8 cellular contexts compared by ENCODE assay signal in genomic region chr17:64024781-64025731, GRCh38. TPM values are rescaled to one million over a fixed set of nuclear protein-coding genes. Genes with fewer than 3 reads are reported as not detected.
A peak's percentile ranks its signal among the peaks of the same experiment; 100 is the strongest.
DNase-seq lines count a peak whose midpoint lies in the region; ATAC-seq and TF ChIP-seq lines count a peak whose summit lies in the region.

No MANE protein-coding gene starts in this region.

- no peaks in the 10 kb centered on the region for H3K36me3 Mint-ChIP-seq in IgD-negative memory B cell
- no peaks in the 10 kb centered on the region for H3K36me3 Mint-ChIP-seq in activated CD8-positive, alpha-beta T cell treated with anti-CD3 and anti-CD28 coated beads for 36 hours (ENCODE audit: low read depth)
- no peaks in the 10 kb centered on the region for H3K36me3 Mint-ChIP-seq in GM23338 (ENCODE audit: low read depth)

- H2AFZ ChIP-seq in GM23338: no peak overlapping the region

- H3K9me3 Mint-ChIP-seq in IgD-negative memory B cell: no peaks in the 10 kb centered on the region
- no peaks in the 10 kb centered on the region for H3K9me3 Mint-ChIP-seq in activated CD8-positive, alpha-beta T cell treated with anti-CD3 and anti-CD28 coated beads for 36 hours
- H3K9me3 Mint-ChIP-seq in GM23338: no peaks in the 10 kb centered on the region; the same call in 2 of the 3 replicates

- H3K4me1 ChIP-seq in esophagus squamous epithelium (peaks cover 0 to 26% (median 4%) of the 10 kb centered on the region in 3 donors), GM23338 (ENCODE audit: insufficient read depth) (no peaks in the 10 kb centered on the region)

- H3K27me3 ChIP-seq in esophagus squamous epithelium (no peaks in the 10 kb centered on the region), GM23338 (ENCODE audit: insufficient read depth) (0 out of 2 replicates have a peak, but pooled peaks cover 4% of the 10 kb centered on the region)

- TF ChIP-seq POLR2A in esophagus squamous epithelium (IDR thresholded peaks at IDR 0.05): no peak

- no peak for TF ChIP-seq CTCF in activated CD8-positive, alpha-beta T cell treated with anti-CD3 and anti-CD28 coated beads for 36 hours (IDR thresholded peaks at IDR 0.05)
- TF ChIP-seq CTCF in esophagus squamous epithelium (IDR thresholded peaks at IDR 0.05) (no peak), GM23338 (conservative IDR thresholded peaks at IDR 0.05; ENCODE audit: low read depth in 2 of 2) (no peak)

- H3K4me3 ChIP-seq in esophagus squamous epithelium: peak overlapping the region in 1 of 4 donors; percentile 50
- no peak overlapping the region for H3K4me3 ChIP-seq in GM23338

- H3K27ac ChIP-seq in esophagus squamous epithelium (peak overlapping the region in 3 of 4 donors; percentile 10 to 52 (median 48)), GM23338 (ENCODE audit: low read depth) (no peak overlapping the region)

- H3K27ac Mint-ChIP-seq in IgD-negative memory B cell (peak overlapping the region; percentile 84 to 99 (median 90)), GM23338 (no peak overlapping the region)
- peak overlapping the region; percentile 85 for H3K27ac Mint-ChIP-seq in activated CD8-positive, alpha-beta T cell treated with anti-CD3 and anti-CD28 coated beads for 36 hours

- POLR2A ChIA-PET in activated CD8-positive, alpha-beta T cell treated with anti-CD3 and anti-CD28 coated beads for 36 hours (lab: Charles Lee): interaction anchor here (0.6 to 4.9 kb wide), 16 partner anchors 7 to 383 kb away, joined by 3 to 47 read pairs (median 4); partner anchors contain the start of genes ERN1 and PRR29

- peak; percentile 24 for ATAC-seq in activated CD8-positive, alpha-beta T cell treated with anti-CD3 and anti-CD28 coated beads for 36 hours
- no peak for ATAC-seq in GM23338

- intact Hi-C loops in activated CD8-positive, alpha-beta T cell treated with anti-CD3 and anti-CD28 coated beads for 36 hours (cut with micrococcal nuclease): loop anchor here (5.0 kb wide), 2 partner anchors 108 to 122 kb away; partner anchors contain the start of gene GH1
- intact Hi-C loops in esophagus squamous epithelium (cut with DNase I): loop anchor here (10.0 kb wide), 1 partner anchor 100 kb away; no protein-coding TSS in a partner anchor

- H3K4me1 Mint-ChIP-seq in IgD-negative memory B cell: peaks cover 26 to 36% (median 35%) of the 10 kb centered on the region in 3 donors
- H3K4me1 Mint-ChIP-seq in activated CD8-positive, alpha-beta T cell treated with anti-CD3 and anti-CD28 coated beads for 36 hours (ENCODE audit: low read depth): peaks cover 58% of the 10 kb centered on the region
- peaks cover 5% of the 10 kb centered on the region for H3K4me1 Mint-ChIP-seq in GM23338

- H3K36me3 ChIP-seq in esophagus squamous epithelium: no peaks in the 10 kb centered on the region
- no peaks in the 10 kb centered on the region for H3K36me3 ChIP-seq in GM23338 (ENCODE audit: insufficient read depth)

- DNase-seq in activated CD8-positive, alpha-beta T cell treated with anti-CD3 and anti-CD28 coated beads for 36 hours: peak; percentile 62
- no peak for DNase-seq in esophagus squamous epithelium (lab: John Stamatoyannopoulos, UW)
- peak; percentile 16 for DNase-seq in stimulated activated CD8-positive, alpha-beta memory T cell treated with anti-CD3 and anti-CD28 coated beads, Interleukin-15, amount 100 ng/mL, for 24 hours (ENCODE audit: low read depth)
- DNase-seq in MV-4-11 (lab: John Stamatoyannopoulos, UW): no peak
- no peak for DNase-seq in GM23338 (ENCODE audit: low spot score)
- DNase-seq in NCI-H1436 (lab: John Stamatoyannopoulos, UW): no peak
- no peak for DNase-seq in iPS-NIHi11 (ENCODE audit: low spot score)

- H3K4me2 ChIP-seq in GM23338: no peak overlapping the region

- no peaks in the 10 kb centered on the region for H3K9me3 ChIP-seq in esophagus squamous epithelium

- CTCF ChIA-PET in activated CD8-positive, alpha-beta T cell treated with anti-CD3 and anti-CD28 coated beads for 36 hours (lab: Charles Lee): interaction anchor here (0.6 to 9.2 kb wide), 50 partner anchors 8 to 219 kb away, joined by 3 to 419 read pairs (median 4); partner anchors contain the start of genes CD79B, CSHL1, ERN1 and GH1

- H3K4me3 Mint-ChIP-seq in IgD-negative memory B cell: peak overlapping the region; percentile 8 to 90 (median 66)
- peak overlapping the region; percentile 65 for H3K4me3 Mint-ChIP-seq in activated CD8-positive, alpha-beta T cell treated with anti-CD3 and anti-CD28 coated beads for 36 hours
- no peak overlapping the region for H3K4me3 Mint-ChIP-seq in GM23338

- H3F3A ChIP-seq in GM23338 (replicated peaks; ENCODE audit: low read depth): no peaks in the 10 kb centered on the region

- H3K27me3 Mint-ChIP-seq in IgD-negative memory B cell (no peaks in the 10 kb centered on the region), GM23338 (ENCODE audit: insufficient read depth, low read depth, poor library complexity) (peaks cover 12% of the 10 kb centered on the region)
- no peaks in the 10 kb centered on the region for H3K27me3 Mint-ChIP-seq in activated CD8-positive, alpha-beta T cell treated with anti-CD3 and anti-CD28 coated beads for 36 hours

- no peaks in the 10 kb centered on the region for H3K79me2 ChIP-seq in GM23338 (replicated peaks; ENCODE audit: insufficient read depth)

- H3K9me2 ChIP-seq in GM23338 (ENCODE audit: insufficient read depth): no peaks in the 10 kb centered on the region

- 59 to 66% methylated on average over 10 to 14 of the region's 19 CpGs for WGBS in esophagus squamous epithelium, 2 donors

- no peaks in the 10 kb centered on the region for H4K20me1 ChIP-seq in GM23338 (replicated peaks; ENCODE audit: insufficient read depth)

TF ChIP-seq in GM23338, 12 proteins besides CTCF, POLR2A, EP300 and RAD21 (continues in another document):
- no peak for TF ChIP-seq NANOG (IDR thresholded peaks at IDR 0.05; ENCODE audit: borderline replicate concordance)

RNA-seq across cellular contexts. Expression of gene ICAM2, which starts 4.6 kb away (rescaled TPM):
- polyA plus RNA-seq in IgD-negative memory B cell: 183 TPM
- 10 to 100 TPM; 53.3 to 53.7 TPM for total RNA-seq in activated CD8-positive, alpha-beta T cell treated with anti-CD3 and anti-CD28 coated beads for 36 hours
- 10 to 100 TPM in 2 of 4 donors, 1 to 10 TPM in 1, not detected in 1; 2.8 to 28.8 (median 11.8) TPM for total RNA-seq in esophagus squamous epithelium
- 0.31 and 0.58 TPM in 2 replicates for total RNA-seq in GM23338 (2014; rRNA removed; shearing (Covaris generic))
- 0.57 and 0.86 TPM in 2 replicates for polyA plus RNA-seq in GM23338 (2016; fragmentation: Nextera tagmentation; extraction: Ambion mirVana)

RNA-seq across cellular contexts. Expression of gene PRR29, which starts 26.9 kb away (rescaled TPM):
- polyA plus RNA-seq in IgD-negative memory B cell (3.2 TPM), GM23338 (2016; fragmentation: Nextera tagmentation; extraction: Ambion mirVana) (0.24 and 0.66 TPM in 2 replicates)
- total RNA-seq in activated CD8-positive, alpha-beta T cell treated with anti-CD3 and anti-CD28 coated beads for 36 hours: 1 to 10 TPM in 1 of 2 experiments, under 1 TPM in 1; 0.74 to 2.5 TPM
- total RNA-seq in esophagus squamous epithelium: under 1 TPM in 1 of 4 donors, not detected in 3; 0.09 TPM
- 0.74 and 1.3 TPM in 2 replicates for total RNA-seq in GM23338 (2014; rRNA removed; shearing (Covaris generic))

RNA-seq across cellular contexts. Expression of gene SCN4A, which starts 52.3 kb away (rescaled TPM):
- polyA plus RNA-seq in IgD-negative memory B cell (0.10 TPM), GM23338 (2016; fragmentation: Nextera tagmentation; extraction: Ambion mirVana) (2.3 and 2.5 TPM in 2 replicates)
- total RNA-seq in activated CD8-positive, alpha-beta T cell treated with anti-CD3 and anti-CD28 coated beads for 36 hours: under 1 TPM; 0.20 to 0.23 TPM
- under 1 TPM in 2 of 4 donors, not detected in 2; under 0.01 to 0.12 TPM for total RNA-seq in esophagus squamous epithelium
- 7.9 and 8.5 TPM in 2 replicates for total RNA-seq in GM23338 (2014; rRNA removed; shearing (Covaris generic))

Comparison
In these comparisons a context has a peak if more than half of its experiments do, and no peak if none do; other contexts are left out.
1. DNase-seq: peak in activated CD8-positive, alpha-beta T cell treated with anti-CD3 and anti-CD28 coated beads for 36 hours (single experiment) and stimulated activated CD8-positive, alpha-beta memory T cell treated with anti-CD3 and anti-CD28 coated beads, Interleukin-15, amount 100 ng/mL, for 24 hours (single experiment); none in esophagus squamous epithelium (single experiment), MV-4-11 (single experiment), GM23338 (single experiment), NCI-H1436 (single experiment) and iPS-NIHi11 (single experiment).